In genomic region chr19:10251792-10252694, GRCh38 we compare ENCODE assay signal across 8 cellular contexts. TPM values are rescaled to one million over a fixed set of nuclear protein-coding genes. Genes with fewer than 3 reads are reported as not detected.
DNase-seq lines count a peak whose midpoint lies in the region; ATAC-seq and TF ChIP-seq lines count a peak whose summit lies in the region.

Gene MRPL4 (plus strand): TSS chr19:10252214. CDS start chr19:10252254, 40 bp downstream.

- peak within 1 kb of the TSS; percentile 95 for H3K27ac Mint-ChIP-seq in chondrocyte (ENCODE audit: unreplicated experiment)

- peak; percentile 82 for TF ChIP-seq POLR2A in GM19193 (IDR thresholded peaks at IDR 0.05; ENCODE audit: extremely low read depth, insufficient read depth, insufficient read length)

- no peaks in the 10 kb centered on the region for H3K27me3 ChIP-seq in kidney epithelial cell (ENCODE audit: control insufficient read depth, insufficient read depth, low read length)

- peaks cover 3% of the 10 kb centered on the region for H3K36me3 ChIP-seq in kidney epithelial cell (ENCODE audit: control insufficient read depth, insufficient read depth, low read length)

- H3K4me3 Mint-ChIP-seq in chondrocyte (ENCODE audit: unreplicated experiment): peak within 1 kb of the TSS; percentile 93

- no peaks in the 10 kb centered on the region for H3K9me3 Mint-ChIP-seq in chondrocyte (ENCODE audit: low read depth)

- H3K4me1 Mint-ChIP-seq in chondrocyte (ENCODE audit: low read depth): peaks cover 21% of the 10 kb centered on the region

- peak; percentile 85 for ATAC-seq in HG03439 (IDR thresholded peaks at IDR 0.05; ENCODE audit: unreplicated experiment)

- no peaks in the 10 kb centered on the region for H3K27me3 Mint-ChIP-seq in chondrocyte (ENCODE audit: low read depth)

- TF ChIP-seq CTCF in chondrocyte (IDR thresholded peaks at IDR 0.05): no peak
- no peak for TF ChIP-seq CTCF in kidney epithelial cell (IDR thresholded peaks at IDR 0.05; ENCODE audit: insufficient read depth, low read length, poor library complexity, severe bottlenecking)

- peak; percentile 99 for DNase-seq in AML-193 (lab: John Stamatoyannopoulos, UW)
- peak; percentile 98 for DNase-seq in NCI-H510A treated with DMSO at 0.1 percent for 48 hours (lab: John Stamatoyannopoulos, UW)
- DNase-seq in activated CD4-positive, alpha-beta T cell treated with anti-CD3 and anti-CD28 coated beads for 24 hours (ENCODE audit: low read depth in 2 of 2): peak; percentile 91 to 93
- peak; percentile 94 for DNase-seq in chondrocyte (ENCODE audit: low spot score)
- peak; percentile 97 for DNase-seq in kidney epithelial cell (ENCODE audit: low read depth)
- DNase-seq in stimulated activated CD4-positive, alpha-beta T cell treated with anti-CD3 and anti-CD28 coated beads, Interleukin-15, amount 100 ng/mL, for 48 hours (ENCODE audit: low read depth in 2 of 2): peak; percentile 92 to 94

- H3K36me3 Mint-ChIP-seq in chondrocyte (ENCODE audit: low read depth): peaks cover 15% of the 10 kb centered on the region

- H3K4me3 ChIP-seq in kidney epithelial cell (ENCODE audit: low read depth, low read length): peak within 1 kb of the TSS; percentile 89

RNA-seq across cellular contexts. Expression of gene MRPL4, which starts in this region (rescaled TPM):
- 39.4 to 46.1 TPM (median 39.6 TPM) in 3 replicates for total RNA-seq in chondrocyte
- 96.3 and 98.7 TPM in 2 replicates for total RNA-seq in kidney epithelial cell

Comparison
In these comparisons a context has a peak if more than half of its experiments do, and no peak if none do; other contexts are left out.
1. Peak in every context shown above with its lines: DNase-seq, ATAC-seq and H3K4me3 ChIP-seq.